ENCODE assay signal across 1 cellular context in genomic region chr20:57409672-57410397, GRCh38.
TF ChIP-seq lines count a peak whose summit lies in the region.

No MANE protein-coding gene starts in this region.

TF ChIP-seq in K562, 482 proteins besides CTCF, POLR2A, EP300 and RAD21 (continued from another document and continues in another):
- TF ChIP-seq IRF9 (tag; IDR thresholded peaks at IDR 0.05): no peak
- TF ChIP-seq TRIM24 (IDR thresholded peaks at IDR 0.05): peak; percentile 75 to 85; a peak in 3 of 4 replicates
- peak; percentile 46 for TF ChIP-seq CHD4 (IDR thresholded peaks at IDR 0.05; ENCODE audit: insufficient read depth, insufficient replicate concordance, low read depth, low read length, poor library complexity, severe bottlenecking)
- TF ChIP-seq BRD9 (IDR thresholded peaks at IDR 0.05; ENCODE audit: low read depth, partially characterized antibody): peak; percentile 32
- no peak for TF ChIP-seq MLX (CRISPR knock-in tag; conservative IDR thresholded peaks at IDR 0.05)
- TF ChIP-seq MEF2A (IDR thresholded peaks at IDR 0.05; ENCODE audit: control insufficient read depth, low read depth, low read length): 0 out of 2 replicates have a peak, but pooled peaks have one; percentile 33
- TF ChIP-seq, protein P1, sequence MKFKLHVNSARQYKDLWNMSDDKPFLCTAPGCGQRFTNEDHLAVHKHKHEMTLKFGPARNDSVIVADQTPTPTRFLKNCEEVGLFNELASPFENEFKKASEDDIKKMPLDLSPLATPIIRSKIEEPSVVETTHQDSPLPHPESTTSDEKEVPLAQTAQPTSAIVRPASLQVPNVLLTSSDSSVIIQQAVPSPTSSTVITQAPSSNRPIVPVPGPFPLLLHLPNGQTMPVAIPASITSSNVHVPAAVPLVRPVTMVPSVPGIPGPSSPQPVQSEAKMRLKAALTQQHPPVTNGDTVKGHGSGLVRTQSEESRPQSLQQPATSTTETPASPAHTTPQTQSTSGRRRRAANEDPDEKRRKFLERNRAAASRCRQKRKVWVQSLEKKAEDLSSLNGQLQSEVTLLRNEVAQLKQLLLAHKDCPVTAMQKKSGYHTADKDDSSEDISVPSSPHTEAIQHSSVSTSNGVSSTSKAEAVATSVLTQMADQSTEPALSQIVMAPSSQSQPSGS (CRISPR knock-in tag; IDR thresholded peaks at IDR 0.05): no peak
- peak; percentile 99 for TF ChIP-seq ARID1B (IDR thresholded peaks at IDR 0.05)
- TF ChIP-seq, protein P2, sequence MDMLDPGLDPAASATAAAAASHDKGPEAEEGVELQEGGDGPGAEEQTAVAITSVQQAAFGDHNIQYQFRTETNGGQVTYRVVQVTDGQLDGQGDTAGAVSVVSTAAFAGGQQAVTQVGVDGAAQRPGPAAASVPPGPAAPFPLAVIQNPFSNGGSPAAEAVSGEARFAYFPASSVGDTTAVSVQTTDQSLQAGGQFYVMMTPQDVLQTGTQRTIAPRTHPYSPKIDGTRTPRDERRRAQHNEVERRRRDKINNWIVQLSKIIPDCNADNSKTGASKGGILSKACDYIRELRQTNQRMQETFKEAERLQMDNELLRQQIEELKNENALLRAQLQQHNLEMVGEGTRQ (CRISPR knock-in tag; IDR thresholded peaks at IDR 0.05): no peak
- TF ChIP-seq ZNF311 (CRISPR knock-in tag; IDR thresholded peaks at IDR 0.05): 0 out of 2 replicates have a peak, but pooled peaks have one; percentile 48
- TF ChIP-seq POLR2B (IDR thresholded peaks at IDR 0.05; ENCODE audit: low read depth, partially characterized antibody): peak; percentile 52
- no peak for TF ChIP-seq ATF1 (CRISPR knock-in tag; IDR thresholded peaks at IDR 0.05)
- TF ChIP-seq ATF1 (tag; IDR thresholded peaks at IDR 0.05): peak; percentile 84
- peak; percentile 83 for TF ChIP-seq LCOR (CRISPR knock-in tag; IDR thresholded peaks at IDR 0.05)
- TF ChIP-seq DPF2 (IDR thresholded peaks at IDR 0.05): peak; percentile 95
- TF ChIP-seq, protein P3, sequence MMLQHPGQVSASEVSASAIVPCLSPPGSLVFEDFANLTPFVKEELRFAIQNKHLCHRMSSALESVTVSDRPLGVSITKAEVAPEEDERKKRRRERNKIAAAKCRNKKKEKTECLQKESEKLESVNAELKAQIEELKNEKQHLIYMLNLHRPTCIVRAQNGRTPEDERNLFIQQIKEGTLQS (IDR thresholded peaks at IDR 0.05): peak; percentile 53; the same call in 1 of the 2 replicates
- TF ChIP-seq, protein P3 (CRISPR knock-in tag; conservative IDR thresholded peaks at IDR 0.05): 0 out of 2 replicates have a peak, but pooled peaks have one; percentile 29
- TF ChIP-seq SMARCA4 (IDR thresholded peaks at IDR 0.05): peak; percentile 95
- no peak for TF ChIP-seq ZNF23 (CRISPR knock-in tag; IDR thresholded peaks at IDR 0.05)
- no peak for TF ChIP-seq ZBTB8A (IDR thresholded peaks at IDR 0.05; ENCODE audit: partially characterized antibody)
- no peak for TF ChIP-seq MITF (IDR thresholded peaks at IDR 0.05)
- TF ChIP-seq DACH1 (IDR thresholded peaks at IDR 0.05; ENCODE audit: partially characterized antibody): peak; percentile 62
- no peak for TF ChIP-seq HMG20B (CRISPR knock-in tag; IDR thresholded peaks at IDR 0.05)
- peak; percentile 92 for TF ChIP-seq TEAD4 (IDR thresholded peaks at IDR 0.05; ENCODE audit: low read length)
- no peak for TF ChIP-seq TEAD4 (CRISPR knock-in tag; IDR thresholded peaks at IDR 0.05; ENCODE audit: borderline replicate concordance)
- TF ChIP-seq, protein P4, sequence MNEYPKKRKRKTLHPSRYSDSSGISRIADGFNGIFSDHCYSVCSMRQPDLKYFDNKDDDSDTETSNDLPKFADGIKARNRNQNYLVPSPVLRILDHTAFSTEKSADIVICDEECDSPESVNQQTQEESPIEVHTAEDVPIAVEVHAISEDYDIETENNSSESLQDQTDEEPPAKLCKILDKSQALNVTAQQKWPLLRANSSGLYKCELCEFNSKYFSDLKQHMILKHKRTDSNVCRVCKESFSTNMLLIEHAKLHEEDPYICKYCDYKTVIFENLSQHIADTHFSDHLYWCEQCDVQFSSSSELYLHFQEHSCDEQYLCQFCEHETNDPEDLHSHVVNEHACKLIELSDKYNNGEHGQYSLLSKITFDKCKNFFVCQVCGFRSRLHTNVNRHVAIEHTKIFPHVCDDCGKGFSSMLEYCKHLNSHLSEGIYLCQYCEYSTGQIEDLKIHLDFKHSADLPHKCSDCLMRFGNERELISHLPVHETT (CRISPR knock-in tag; conservative IDR thresholded peaks at IDR 0.05 in 1 of 2, IDR thresholded peaks at IDR 0.05 in 1 of 2): peak in 1 of 2 experiments; percentile 83; a peak in 2 of 4 replicates
- TF ChIP-seq PCBP2 (IDR thresholded peaks at IDR 0.05; ENCODE audit: low read depth, low read length, poor library complexity, severe bottlenecking): no peak
- no peak for TF ChIP-seq JUNB (CRISPR knock-in tag; conservative IDR thresholded peaks at IDR 0.05)
- TF ChIP-seq SMAD1 (IDR thresholded peaks at IDR 0.05; ENCODE audit: low read depth, low read length, partially characterized antibody): peak; percentile 56
- peak; percentile 87 for TF ChIP-seq PKNOX1 (IDR thresholded peaks at IDR 0.05)
- TF ChIP-seq NR4A1 (CRISPR knock-in tag; IDR thresholded peaks at IDR 0.05): no peak
- peak; percentile 74 for TF ChIP-seq NR4A1 (tag; IDR thresholded peaks at IDR 0.05)
- TF ChIP-seq MBD2 (IDR thresholded peaks at IDR 0.05; ENCODE audit: borderline replicate concordance, low read depth): peak; percentile 88
- TF ChIP-seq SRF (CRISPR knock-in tag; IDR thresholded peaks at IDR 0.05): no peak
- TF ChIP-seq POLR2AphosphoS5 (IDR thresholded peaks at IDR 0.05; ENCODE audit: control insufficient read depth, insufficient read depth, low read depth, low read length): peak; percentile 86
- TF ChIP-seq ZNF133 (CRISPR knock-in tag; IDR thresholded peaks at IDR 0.05): no peak
- TF ChIP-seq HNRNPL (IDR thresholded peaks at IDR 0.05; ENCODE audit: low read depth, low read length): peak; percentile 22; the same call in 1 of the 2 replicates
- TF ChIP-seq DIDO1 (tag; IDR thresholded peaks at IDR 0.05; ENCODE audit: low read depth): no peak; the same call in 1 of the 2 replicates
- peak; percentile 93 for TF ChIP-seq TARDBP (IDR thresholded peaks at IDR 0.05)
- no peak for TF ChIP-seq ZNF140 (CRISPR knock-in tag; IDR thresholded peaks at IDR 0.05)
- no peak for TF ChIP-seq ZNF785 (CRISPR knock-in tag; IDR thresholded peaks at IDR 0.05)
- TF ChIP-seq TAF1 (IDR thresholded peaks at IDR 0.05; ENCODE audit: control insufficient read depth, extremely low read depth, insufficient read depth, low read length, severe bottlenecking): no peak
- peak; percentile 86 for TF ChIP-seq ZBTB7A (IDR thresholded peaks at IDR 0.05; ENCODE audit: borderline replicate concordance, control insufficient read depth, low read depth, low read length)
- TF ChIP-seq NR2C1 (IDR thresholded peaks at IDR 0.05): peak; percentile 65
- TF ChIP-seq NR2C1 (tag; IDR thresholded peaks at IDR 0.05): peak; percentile 63
- TF ChIP-seq CBFA2T3 (IDR thresholded peaks at IDR 0.05): peak; percentile 98
- TF ChIP-seq ZMIZ1 (IDR thresholded peaks at IDR 0.05; ENCODE audit: low read depth in 2 of 2, low read length in 2 of 2): peak in 1 of 2 experiments; percentile 93; a peak in 2 of 4 replicates
- peak; percentile 55; the same call in 1 of the 2 replicates for TF ChIP-seq SMAD3 (CRISPR knock-in tag; conservative IDR thresholded peaks at IDR 0.05)
- peak; percentile 97 for TF ChIP-seq CBFA2T2 (conservative IDR thresholded peaks at IDR 0.05)
- peak; percentile 27; the same call in 1 of the 2 replicates for TF ChIP-seq ZNF316 (IDR thresholded peaks at IDR 0.05)
- TF ChIP-seq ZNF24 (IDR thresholded peaks at IDR 0.05): peak; percentile 76; the same call in 1 of the 2 replicates
- TF ChIP-seq ID3 (CRISPR knock-in tag; IDR thresholded peaks at IDR 0.05): no peak
- peak; percentile 89 for TF ChIP-seq ID3 (tag; IDR thresholded peaks at IDR 0.05)
- 0 out of 2 replicates have a peak, but pooled peaks have one; percentile 26 for TF ChIP-seq EGR1 (conservative IDR thresholded peaks at IDR 0.05)
- peak; percentile 32; the same call in 1 of the 2 replicates for TF ChIP-seq ZBTB12 (CRISPR knock-in tag; IDR thresholded peaks at IDR 0.05)
- TF ChIP-seq SIN3A (IDR thresholded peaks at IDR 0.05; ENCODE audit: borderline replicate concordance in 2 of 2, control insufficient read depth in 1 of 2, low read depth in 2 of 2, low read length in 2 of 2): peak in 1 of 2 experiments; percentile 62; a peak in 1 of 4 replicates
- TF ChIP-seq SREBF1 (IDR thresholded peaks at IDR 0.05; ENCODE audit: borderline replicate concordance, low read depth, low read length): no peak
- peak; percentile 99 for TF ChIP-seq SMAD4 (CRISPR knock-in tag; conservative IDR thresholded peaks at IDR 0.05)
- TF ChIP-seq ZNF707 (CRISPR knock-in tag; conservative IDR thresholded peaks at IDR 0.05): no peak
- peak; percentile 91 for TF ChIP-seq CTBP1 (IDR thresholded peaks at IDR 0.05; ENCODE audit: borderline replicate concordance)
- peak; percentile 78 for TF ChIP-seq ATF7 (IDR thresholded peaks at IDR 0.05)
- TF ChIP-seq U2AF2 (optimal IDR thresholded peaks at IDR 0.05; ENCODE audit: low read depth, low read length): no peak
- 0 out of 2 replicates have a peak, but pooled peaks have one; percentile 32 for TF ChIP-seq MEF2D (tag; conservative IDR thresholded peaks at IDR 0.05; ENCODE audit: low read depth)
